In the genomic region with DNA sequence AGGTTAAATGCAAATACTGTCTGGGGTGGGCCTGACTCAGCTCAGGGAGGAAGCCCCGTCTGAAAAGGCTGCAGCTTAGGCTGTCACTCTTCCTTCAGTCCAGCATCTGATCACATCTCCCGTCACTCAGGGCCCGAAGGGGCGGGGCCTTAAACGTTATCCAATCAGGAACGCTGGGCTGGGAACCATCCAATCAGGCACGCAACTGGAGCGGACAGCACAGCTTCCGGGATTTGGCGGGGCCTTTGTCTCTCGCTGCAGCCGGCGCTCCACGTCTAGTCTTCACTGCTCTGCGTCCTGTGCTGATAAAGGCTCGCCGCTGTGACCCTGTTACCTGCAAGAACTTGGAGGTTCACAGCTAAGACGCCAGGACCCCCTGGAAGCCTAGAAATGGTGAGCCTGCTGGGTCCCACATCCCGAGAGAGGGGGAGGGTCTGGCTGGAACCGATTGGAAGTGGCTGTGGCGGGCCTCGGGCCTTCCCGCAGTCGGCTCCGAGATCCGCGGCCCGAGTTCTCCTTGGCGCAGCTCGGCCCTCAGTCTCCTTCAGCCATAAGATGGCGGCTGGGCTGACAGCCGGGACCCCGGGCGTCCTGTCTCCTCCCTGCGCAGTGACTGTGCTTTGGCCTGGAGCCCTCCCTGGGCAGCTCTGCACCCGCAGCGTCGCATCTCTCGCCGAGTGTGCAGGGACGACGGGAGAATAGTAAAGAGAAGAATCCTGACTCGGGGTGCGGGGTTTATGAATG, we compare ENCODE assay signal across 1 cellular context.
TF ChIP-seq lines count a peak whose summit lies in the region.

Gene ZNF92 (plus strand): TSS at position 248 of the 744 bp plus-strand sequence. CDS start 143 bp downstream, at position 391.

TF ChIP-seq in K562, 482 proteins besides CTCF, POLR2A, EP300 and RAD21 (continued from another document and continues in another):
- TF ChIP-seq CHD7 (IDR thresholded peaks at IDR 0.05; ENCODE audit: low read depth, low read length) (no peak), ZNF583 (CRISPR knock-in tag; IDR thresholded peaks at IDR 0.05) (no peak), ZNF253 (CRISPR knock-in tag; conservative IDR thresholded peaks at IDR 0.05) (no peak), ELF1 (tag; IDR thresholded peaks at IDR 0.05) (peak; percentile 96), GATAD2A (IDR thresholded peaks at IDR 0.05) (no peak), CAMTA2 (CRISPR knock-in tag; conservative IDR thresholded peaks at IDR 0.05) (no peak), ZNF146 (CRISPR knock-in tag; IDR thresholded peaks at IDR 0.05; ENCODE audit: unreplicated experiment) (no peak), MLLT1 (IDR thresholded peaks at IDR 0.05) (peak; percentile 16 to 79; a peak in 1 of 4 replicates), MTA3 (IDR thresholded peaks at IDR 0.05; ENCODE audit: borderline replicate concordance) (peak; percentile 91; the same call in 1 of the 2 replicates), CHD1 (IDR thresholded peaks at IDR 0.05; ENCODE audit: low read length) (peak; percentile 73), BHLHE40 (IDR thresholded peaks at IDR 0.05; ENCODE audit: low read length) (no peak), MEIS2 (IDR thresholded peaks at IDR 0.05; ENCODE audit: partially characterized antibody) (peak; percentile 92), E2F5 (CRISPR knock-in tag; IDR thresholded peaks at IDR 0.05) (no peak), SREBF2 (CRISPR knock-in tag; IDR thresholded peaks at IDR 0.05) (no peak), FOXA3 (CRISPR knock-in tag; conservative IDR thresholded peaks at IDR 0.05 in 1 of 2, IDR thresholded peaks at IDR 0.05 in 1 of 2) (0 out of 4 replicates have a peak, but pooled peaks of 1 of the 2 experiments have one; percentile 45), ZNF778 (CRISPR knock-in tag; IDR thresholded peaks at IDR 0.05) (no peak)
- TF ChIP-seq, protein P1, sequence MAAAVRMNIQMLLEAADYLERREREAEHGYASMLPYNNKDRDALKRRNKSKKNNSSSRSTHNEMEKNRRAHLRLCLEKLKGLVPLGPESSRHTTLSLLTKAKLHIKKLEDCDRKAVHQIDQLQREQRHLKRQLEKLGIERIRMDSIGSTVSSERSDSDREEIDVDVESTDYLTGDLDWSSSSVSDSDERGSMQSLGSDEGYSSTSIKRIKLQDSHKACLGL (CRISPR knock-in tag; IDR thresholded peaks at IDR 0.05; ENCODE audit: borderline replicate concordance, poor library complexity, severe bottlenecking): no peak
- TF ChIP-seq, protein P2, sequence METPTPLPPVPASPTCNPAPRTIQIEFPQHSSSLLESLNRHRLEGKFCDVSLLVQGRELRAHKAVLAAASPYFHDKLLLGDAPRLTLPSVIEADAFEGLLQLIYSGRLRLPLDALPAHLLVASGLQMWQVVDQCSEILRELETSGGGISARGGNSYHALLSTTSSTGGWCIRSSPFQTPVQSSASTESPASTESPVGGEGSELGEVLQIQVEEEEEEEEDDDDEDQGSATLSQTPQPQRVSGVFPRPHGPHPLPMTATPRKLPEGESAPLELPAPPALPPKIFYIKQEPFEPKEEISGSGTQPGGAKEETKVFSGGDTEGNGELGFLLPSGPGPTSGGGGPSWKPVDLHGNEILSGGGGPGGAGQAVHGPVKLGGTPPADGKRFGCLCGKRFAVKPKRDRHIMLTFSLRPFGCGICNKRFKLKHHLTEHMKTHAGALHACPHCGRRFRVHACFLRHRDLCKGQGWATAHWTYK (CRISPR knock-in tag; IDR thresholded peaks at IDR 0.05): peak; percentile 72; the same call in 1 of the 2 replicates
- TF ChIP-seq, protein P3, sequence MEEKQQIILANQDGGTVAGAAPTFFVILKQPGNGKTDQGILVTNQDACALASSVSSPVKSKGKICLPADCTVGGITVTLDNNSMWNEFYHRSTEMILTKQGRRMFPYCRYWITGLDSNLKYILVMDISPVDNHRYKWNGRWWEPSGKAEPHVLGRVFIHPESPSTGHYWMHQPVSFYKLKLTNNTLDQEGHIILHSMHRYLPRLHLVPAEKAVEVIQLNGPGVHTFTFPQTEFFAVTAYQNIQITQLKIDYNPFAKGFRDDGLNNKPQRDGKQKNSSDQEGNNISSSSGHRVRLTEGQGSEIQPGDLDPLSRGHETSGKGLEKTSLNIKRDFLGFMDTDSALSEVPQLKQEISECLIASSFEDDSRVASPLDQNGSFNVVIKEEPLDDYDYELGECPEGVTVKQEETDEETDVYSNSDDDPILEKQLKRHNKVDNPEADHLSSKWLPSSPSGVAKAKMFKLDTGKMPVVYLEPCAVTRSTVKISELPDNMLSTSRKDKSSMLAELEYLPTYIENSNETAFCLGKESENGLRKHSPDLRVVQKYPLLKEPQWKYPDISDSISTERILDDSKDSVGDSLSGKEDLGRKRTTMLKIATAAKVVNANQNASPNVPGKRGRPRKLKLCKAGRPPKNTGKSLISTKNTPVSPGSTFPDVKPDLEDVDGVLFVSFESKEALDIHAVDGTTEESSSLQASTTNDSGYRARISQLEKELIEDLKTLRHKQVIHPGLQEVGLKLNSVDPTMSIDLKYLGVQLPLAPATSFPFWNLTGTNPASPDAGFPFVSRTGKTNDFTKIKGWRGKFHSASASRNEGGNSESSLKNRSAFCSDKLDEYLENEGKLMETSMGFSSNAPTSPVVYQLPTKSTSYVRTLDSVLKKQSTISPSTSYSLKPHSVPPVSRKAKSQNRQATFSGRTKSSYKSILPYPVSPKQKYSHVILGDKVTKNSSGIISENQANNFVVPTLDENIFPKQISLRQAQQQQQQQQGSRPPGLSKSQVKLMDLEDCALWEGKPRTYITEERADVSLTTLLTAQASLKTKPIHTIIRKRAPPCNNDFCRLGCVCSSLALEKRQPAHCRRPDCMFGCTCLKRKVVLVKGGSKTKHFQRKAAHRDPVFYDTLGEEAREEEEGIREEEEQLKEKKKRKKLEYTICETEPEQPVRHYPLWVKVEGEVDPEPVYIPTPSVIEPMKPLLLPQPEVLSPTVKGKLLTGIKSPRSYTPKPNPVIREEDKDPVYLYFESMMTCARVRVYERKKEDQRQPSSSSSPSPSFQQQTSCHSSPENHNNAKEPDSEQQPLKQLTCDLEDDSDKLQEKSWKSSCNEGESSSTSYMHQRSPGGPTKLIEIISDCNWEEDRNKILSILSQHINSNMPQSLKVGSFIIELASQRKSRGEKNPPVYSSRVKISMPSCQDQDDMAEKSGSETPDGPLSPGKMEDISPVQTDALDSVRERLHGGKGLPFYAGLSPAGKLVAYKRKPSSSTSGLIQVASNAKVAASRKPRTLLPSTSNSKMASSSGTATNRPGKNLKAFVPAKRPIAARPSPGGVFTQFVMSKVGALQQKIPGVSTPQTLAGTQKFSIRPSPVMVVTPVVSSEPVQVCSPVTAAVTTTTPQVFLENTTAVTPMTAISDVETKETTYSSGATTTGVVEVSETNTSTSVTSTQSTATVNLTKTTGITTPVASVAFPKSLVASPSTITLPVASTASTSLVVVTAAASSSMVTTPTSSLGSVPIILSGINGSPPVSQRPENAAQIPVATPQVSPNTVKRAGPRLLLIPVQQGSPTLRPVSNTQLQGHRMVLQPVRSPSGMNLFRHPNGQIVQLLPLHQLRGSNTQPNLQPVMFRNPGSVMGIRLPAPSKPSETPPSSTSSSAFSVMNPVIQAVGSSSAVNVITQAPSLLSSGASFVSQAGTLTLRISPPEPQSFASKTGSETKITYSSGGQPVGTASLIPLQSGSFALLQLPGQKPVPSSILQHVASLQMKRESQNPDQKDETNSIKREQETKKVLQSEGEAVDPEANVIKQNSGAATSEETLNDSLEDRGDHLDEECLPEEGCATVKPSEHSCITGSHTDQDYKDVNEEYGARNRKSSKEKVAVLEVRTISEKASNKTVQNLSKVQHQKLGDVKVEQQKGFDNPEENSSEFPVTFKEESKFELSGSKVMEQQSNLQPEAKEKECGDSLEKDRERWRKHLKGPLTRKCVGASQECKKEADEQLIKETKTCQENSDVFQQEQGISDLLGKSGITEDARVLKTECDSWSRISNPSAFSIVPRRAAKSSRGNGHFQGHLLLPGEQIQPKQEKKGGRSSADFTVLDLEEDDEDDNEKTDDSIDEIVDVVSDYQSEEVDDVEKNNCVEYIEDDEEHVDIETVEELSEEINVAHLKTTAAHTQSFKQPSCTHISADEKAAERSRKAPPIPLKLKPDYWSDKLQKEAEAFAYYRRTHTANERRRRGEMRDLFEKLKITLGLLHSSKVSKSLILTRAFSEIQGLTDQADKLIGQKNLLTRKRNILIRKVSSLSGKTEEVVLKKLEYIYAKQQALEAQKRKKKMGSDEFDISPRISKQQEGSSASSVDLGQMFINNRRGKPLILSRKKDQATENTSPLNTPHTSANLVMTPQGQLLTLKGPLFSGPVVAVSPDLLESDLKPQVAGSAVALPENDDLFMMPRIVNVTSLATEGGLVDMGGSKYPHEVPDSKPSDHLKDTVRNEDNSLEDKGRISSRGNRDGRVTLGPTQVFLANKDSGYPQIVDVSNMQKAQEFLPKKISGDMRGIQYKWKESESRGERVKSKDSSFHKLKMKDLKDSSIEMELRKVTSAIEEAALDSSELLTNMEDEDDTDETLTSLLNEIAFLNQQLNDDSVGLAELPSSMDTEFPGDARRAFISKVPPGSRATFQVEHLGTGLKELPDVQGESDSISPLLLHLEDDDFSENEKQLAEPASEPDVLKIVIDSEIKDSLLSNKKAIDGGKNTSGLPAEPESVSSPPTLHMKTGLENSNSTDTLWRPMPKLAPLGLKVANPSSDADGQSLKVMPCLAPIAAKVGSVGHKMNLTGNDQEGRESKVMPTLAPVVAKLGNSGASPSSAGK (IDR thresholded peaks at IDR 0.05): peak; percentile 29; the same call in 1 of the 2 replicates
